ENCODE assay signal across 14 cellular contexts in the genomic region with DNA sequence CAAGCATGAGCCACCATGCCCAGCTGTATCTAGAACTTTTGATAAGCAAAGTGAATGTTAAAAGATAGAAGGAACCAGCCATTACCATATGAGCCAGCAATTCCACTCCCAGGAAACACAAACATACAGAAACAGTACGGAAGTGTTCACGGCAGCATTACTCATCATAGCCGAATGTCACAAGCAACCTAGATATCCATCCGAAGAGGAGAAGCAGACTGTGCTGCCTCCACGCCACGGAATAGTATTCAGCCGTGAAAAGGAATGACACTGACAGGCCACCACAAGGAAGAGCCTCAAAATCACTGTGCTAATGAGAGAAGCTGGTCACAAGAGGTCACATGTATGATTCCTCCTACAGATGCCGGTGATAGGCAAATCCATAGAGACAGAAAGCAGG. TPM values are rescaled to one million over a fixed set of nuclear protein-coding genes. Genes with fewer than 3 reads are reported as not detected.
DNase-seq lines count a peak whose midpoint lies in the region; FAIRE-seq and TF ChIP-seq lines count a peak whose summit lies in the region.
"Had no signal": no experiment of that assay in that cellular context is flagged by ENCODE, and none has a peak within 500 bp of the region (broad histone marks: within the 10 kb centered on the region; RNA-seq: fewer than 3 reads in every experiment).

No MANE protein-coding gene starts in this region.

- TF ChIP-seq EP300 in tibial nerve (IDR thresholded peaks at IDR 0.05) = no peak

- no peak for TF ChIP-seq POLR2A in tibial nerve (IDR thresholded peaks at IDR 0.05)

- H3K27ac ChIP-seq in OCI-LY3 (ENCODE audit: low read length) (peak overlapping the region; percentile 98), tibial nerve (peak overlapping the region in 1 of 4 donors; percentile 7)
- H3K27ac ChIP-seq: pancreas had no signal

- H3K4me2 ChIP-seq in OCI-LY3 (ENCODE audit: low read length) = peak overlapping the region; percentile 96

- H3K4me1 ChIP-seq in OCI-LY3 (ENCODE audit: low read length) (peaks cover 75% of the 10 kb centered on the region), tibial nerve (peaks cover 0 to 35% (median 13%) of the 10 kb centered on the region in 4 donors)

- TF ChIP-seq CTCF in OCI-LY3 (IDR thresholded peaks at IDR 0.05; ENCODE audit: low read depth, low read length) (no peak), epithelial cell of esophagus (IDR thresholded peaks at IDR 0.05; ENCODE audit: insufficient read depth, low read depth, low read length, missing control alignments) (no peak), tibial nerve (IDR thresholded peaks at IDR 0.05) (no peak)

- peaks cover 17% of the 10 kb centered on the region for H3K36me3 ChIP-seq in OCI-LY3 (replicated peaks; ENCODE audit: low read depth, low read length)
- peaks cover 0 to 5% (median 0%) of the 10 kb centered on the region in 3 donors for H3K36me3 ChIP-seq in tibial nerve
- H3K36me3 ChIP-seq in MG63 = no peaks in the 10 kb centered on the region
- H3K36me3 ChIP-seq: pancreas had no signal

- no peaks in the 10 kb centered on the region for H3K27me3 ChIP-seq in OCI-LY3 (ENCODE audit: low read depth, low read length)
- no peaks in the 10 kb centered on the region for H3K27me3 ChIP-seq in tibial nerve
- no peaks in the 10 kb centered on the region for H3K27me3 ChIP-seq in MG63
- H3K27me3 ChIP-seq: pancreas had no signal

- no peak overlapping the region for H2AFZ ChIP-seq in OCI-LY3 (ENCODE audit: low read depth, low read length)

- peaks cover 20% of the 10 kb centered on the region for H3K79me2 ChIP-seq in OCI-LY3 (ENCODE audit: low read length)

- no peaks in the 10 kb centered on the region for H4K20me1 ChIP-seq in OCI-LY3 (ENCODE audit: insufficient read depth, low read length)

- 45 to 49% methylated on average over 8 of the region's 8 CpGs for WGBS in tibial nerve, 2 donors

- peak; percentile 4 for FAIRE-seq in GM19239 (lab: Jason Lieb, UNC)
- FAIRE-seq: endothelial cell of umbilical vein, pancreas had no signal

- H3K4me3 ChIP-seq in OCI-LY3 (ENCODE audit: low read length) = peak overlapping the region; percentile 25; the same call in 1 of the 2 replicates
- H3K4me3 ChIP-seq in epithelial cell of esophagus (ENCODE audit: low read length) = no peak overlapping the region
- no peak overlapping the region for H3K4me3 ChIP-seq in tibial nerve
- no peak overlapping the region for H3K4me3 ChIP-seq in MG63
- H3K4me3 ChIP-seq: pancreas had no signal

- peak overlapping the region; percentile 81; the same call in 1 of the 2 replicates for H3K9ac ChIP-seq in OCI-LY3 (ENCODE audit: low read length)

- H3K9me3 ChIP-seq in OCI-LY3 (ENCODE audit: insufficient read depth, low read length) (no peaks in the 10 kb centered on the region), tibial nerve (no peaks in the 10 kb centered on the region), MG63 (no peaks in the 10 kb centered on the region)
- H3K9me3 ChIP-seq: pancreas had no signal

- DNase-seq in GM19239 (ENCODE audit: insufficient read length, low spot score) (no peak), epithelial cell of esophagus (ENCODE audit: low read depth) (peak; percentile 71), non-pigmented ciliary epithelial cell (ENCODE audit: low read depth) (peak; percentile 52), NCI-H345 (lab: John Stamatoyannopoulos, UW) (no peak), tibial nerve (ENCODE audit: low spot score in 2 of 2) (no peak), MG63 (no peak), HuH-7 (ENCODE audit: low spot score) (no peak)
- DNase-seq: amygdala; kidney glomerular epithelial cell; stimulated activated CD4-positive, alpha-beta T cell treated with anti-CD3 and anti-CD28 coated beads, Interleukin-2, amount 100 ng/mL, for 24 hours; T-cell had no signal

RNA-seq across cellular contexts. Expression of a gene that starts 17.6 kb away (rescaled TPM):
- 10 to 100 TPM; 26.2 to 32.7 (median 32.2) TPM for total RNA-seq in tibial nerve
- 0.20 TPM in 1 of 2 replicates, not detected in the other for total RNA-seq in MG63 (2014; rRNA removed; shearing (Covaris generic); ENCODE audit: low replicate concordance)
- total RNA-seq: endothelial cell of umbilical vein had no signal

RNA-seq across cellular contexts. Expression of a gene that starts 39.6 kb away (rescaled TPM):
- total RNA-seq in tibial nerve = 10 to 100 TPM; 29.7 to 33.7 (median 32.0) TPM
- total RNA-seq in MG63 (2014; rRNA removed; shearing (Covaris generic); ENCODE audit: low replicate concordance) = 24.1 and 32.9 TPM in 2 replicates

Comparison
In these comparisons a context has a peak if more than half of its experiments do, and no peak if none do; other contexts are left out.
1. DNase-seq: peak in epithelial cell of esophagus (single experiment) and non-pigmented ciliary epithelial cell (single experiment); none in GM19239 (single experiment), NCI-H345 (single experiment), tibial nerve (0 of 2), MG63 (single experiment) and HuH-7 (single experiment).
2. RNA of a gene that starts 17.6 kb away (total RNA-seq): 26.2 to 32.7 TPM in tibial nerve; 0.20 TPM in MG63; every median in the first group is over 10 times any median in the second.